8 cellular contexts compared by ENCODE assay signal in genomic region chr10:28302668-28303488, GRCh38. TPM values are rescaled to one million over a fixed set of nuclear protein-coding genes. Genes with fewer than 3 reads are reported as not detected.
DNase-seq lines count a peak whose midpoint lies in the region; ATAC-seq and TF ChIP-seq lines count a peak whose summit lies in the region.

MPP7 (minus strand) TSS chr10:28303064; CDS start chr10:28238604, 64,460 bp downstream.

- no peak for TF ChIP-seq POLR2A in IMR-90 (IDR thresholded peaks at IDR 0.05; ENCODE audit: low read depth, low read length)

- DNase-seq in DMS 273 (lab: John Stamatoyannopoulos, UW; ENCODE audit: unreplicated experiment) (peak; percentile 95), IMR-90 (peak; percentile 98), activated T-cell treated with anti-CD3 and anti-CD28 coated beads for 24 hours (ENCODE audit: low read depth) (peak; percentile 96), epidermal melanocyte (ENCODE audit: insufficient read length, low spot score) (peak; percentile 97), mesothelial cell of epicardium (ENCODE audit: low spot score in 2 of 2, unreplicated experiment in 2 of 2) (peak; percentile 91 to 97)
- DNase-seq in stimulated activated CD8-positive, alpha-beta memory T cell treated with anti-CD3 and anti-CD28 coated beads, Interleukin-15, amount 100 ng/mL, for 24 hours (ENCODE audit: low read depth), result peak; percentile 93

- H3K4ac ChIP-seq in IMR-90 (ENCODE audit: low read depth, low read length), result no peak within 1 kb of the TSS

- no peak within 1 kb of the TSS for H2BK15ac ChIP-seq in IMR-90 (ENCODE audit: low read depth, low read length)

- peak within 1 kb of the TSS; percentile 90 for H3K4me3 Mint-ChIP-seq in mesothelial cell of epicardium

- H3K9me3 ChIP-seq in IMR-90 (ENCODE audit: control insufficient read depth, insufficient read depth, low read length) (no peaks in the 10 kb centered on the region), OCI-LY3 (ENCODE audit: insufficient read depth, low read length) (no peaks in the 10 kb centered on the region)

- CTCF ChIA-PET in IMR-90 (lab: Yijun Ruan, JAX), result interaction anchor here (0.6 to 1.0 kb wide), 5 partner anchors 11 to 84 kb away, joined by 3 to 4 read pairs (median 3); no protein-coding TSS in a partner anchor

- H3K9me3 Mint-ChIP-seq in mesothelial cell of epicardium, result no peaks in the 10 kb centered on the region

- no TSS peak for BruUV-seq in IMR-90 (replicated peaks; lab: Mats Ljungman, UMichigan)

- H3K27ac ChIP-seq in IMR-90 (ENCODE audit: insufficient read depth, low read length) (no peak within 1 kb of the TSS), OCI-LY3 (ENCODE audit: low read length) (peak within 1 kb of the TSS; percentile 54)

- no peak within 1 kb of the TSS for H2BK20ac ChIP-seq in IMR-90 (ENCODE audit: low read depth, low read length)

- H3K4me1 ChIP-seq in IMR-90 (ENCODE audit: control insufficient read depth, insufficient read depth, low read length), result no peaks in the 10 kb centered on the region
- H3K4me1 ChIP-seq in OCI-LY3 (ENCODE audit: low read length), result peaks cover 20% of the 10 kb centered on the region

- H2AK9ac ChIP-seq in IMR-90 (replicated peaks; ENCODE audit: low read depth, low read length, poor library complexity), result peak within 1 kb of the TSS; percentile 68

- no peak within 1 kb of the TSS for H4K5ac ChIP-seq in IMR-90 (ENCODE audit: low read depth, low read length)

- 1% methylated on average over 46 of the region's 76 CpGs; no CpG with 5 or more reads in 1 of the 2 experiments for WGBS in IMR-90 (ENCODE audit: extremely low coverage in 2 of 2, insufficient read length in 1 of 2), 2 experiments

- dilution Hi-C loops in IMR-90 (cut with HindIII; ENCODE audit: low sequenced_read_pairs, unreplicated experiment), result no loop called here

- H3K14ac ChIP-seq in IMR-90 (replicated peaks; ENCODE audit: low read depth, low read length), result no peak within 1 kb of the TSS

- H2BK120ac ChIP-seq in IMR-90 (ENCODE audit: low read depth, low read length), result no peak within 1 kb of the TSS

- H3K36me3 Mint-ChIP-seq in mesothelial cell of epicardium, result no peaks in the 10 kb centered on the region

- in situ Hi-C loops in IMR-90 (cut with MboI; ENCODE audit: low sequenced_read_pairs), result no loop called here

- intact Hi-C loops in IMR-90 (cut with micrococcal nuclease), result loop anchor here (1.0 kb wide), 1 partner anchor 78 kb away; no protein-coding TSS in a partner anchor

- H3K9ac ChIP-seq in IMR-90 (ENCODE audit: low read depth, low read length) (peak within 1 kb of the TSS; percentile 30; the same call in 1 of the 2 replicates), OCI-LY3 (ENCODE audit: low read length) (peak within 1 kb of the TSS; percentile 67)

- H3K27me3 ChIP-seq in IMR-90 (ENCODE audit: control insufficient read depth, insufficient read depth, low read length) (peaks cover 36% of the 10 kb centered on the region), OCI-LY3 (ENCODE audit: low read depth, low read length) (peaks cover 45% of the 10 kb centered on the region)

- peaks cover 41% of the 10 kb centered on the region for H3K27me3 Mint-ChIP-seq in mesothelial cell of epicardium (ENCODE audit: low read depth)

- H3K18ac ChIP-seq in IMR-90 (ENCODE audit: low read depth, low read length), result no peak within 1 kb of the TSS

- POLR2A ChIA-PET in IMR-90 (lab: Charles Lee; ENCODE audit: unreplicated experiment), result interaction anchor here (0.7 kb wide), 1 partner anchor 643 kb away, joined by 3 read pairs; no protein-coding TSS in a partner anchor

- no peak within 1 kb of the TSS for H3K23ac ChIP-seq in IMR-90 (ENCODE audit: low read depth, low read length)

- H3K9me1 ChIP-seq in IMR-90 (ENCODE audit: insufficient read depth, low read length), result no peaks in the 10 kb centered on the region

- peak within 1 kb of the TSS; percentile 91 for H3K4me2 ChIP-seq in IMR-90 (ENCODE audit: low read depth, low read length)
- H3K4me2 ChIP-seq in OCI-LY3 (ENCODE audit: low read length), result peak within 1 kb of the TSS; percentile 76

- TF ChIP-seq RAD21 in IMR-90 (IDR thresholded peaks at IDR 0.05; ENCODE audit: low read length), result peak; percentile 22; the same call in 1 of the 2 replicates

- peak within 1 kb of the TSS in 1 of 2 experiments; percentile 36; a peak in 1 of 4 replicates for H4K8ac ChIP-seq in IMR-90 (ENCODE audit: low read depth in 2 of 2, low read length in 2 of 2)

- H4K20me1 ChIP-seq in IMR-90 (ENCODE audit: insufficient read depth, low read length), result no peaks in the 10 kb centered on the region
- H4K20me1 ChIP-seq in OCI-LY3 (ENCODE audit: insufficient read depth, low read length), result no peaks in the 10 kb centered on the region

- H2BK5ac ChIP-seq in IMR-90 (ENCODE audit: low read depth, low read length, poor library complexity, severe bottlenecking), result no peak within 1 kb of the TSS

- TF ChIP-seq CTCF in IMR-90 (conservative IDR thresholded peaks at IDR 0.05; ENCODE audit: low read depth, low read length) (peak; percentile 27), OCI-LY3 (IDR thresholded peaks at IDR 0.05; ENCODE audit: low read depth, low read length) (peak; percentile 31; the same call in 1 of the 2 replicates), mesothelial cell of epicardium (IDR thresholded peaks at IDR 0.05; ENCODE audit: unreplicated experiment) (no peak)

- H3K27ac Mint-ChIP-seq in mesothelial cell of epicardium, result peak within 1 kb of the TSS; percentile 95

- peak; percentile 100 for ATAC-seq in GM21576 (IDR thresholded peaks at IDR 0.05; ENCODE audit: unreplicated experiment)
- ATAC-seq in IMR-90 (ENCODE audit: low read depth), result peak; percentile 100

- H3K4me3 ChIP-seq in IMR-90 (ENCODE audit: insufficient read depth, low read depth, low read length) (peak within 1 kb of the TSS; percentile 64), OCI-LY3 (ENCODE audit: low read length) (peak within 1 kb of the TSS; percentile 89)

- no peaks in the 10 kb centered on the region for H3K79me2 ChIP-seq in OCI-LY3 (ENCODE audit: low read length)

- H3K56ac ChIP-seq in IMR-90 (ENCODE audit: extremely low read depth, insufficient read depth, low read length), result peak within 1 kb of the TSS; percentile 64

- H3K4me1 Mint-ChIP-seq in mesothelial cell of epicardium, result peaks cover 25% of the 10 kb centered on the region

- H2AFZ ChIP-seq in IMR-90 (replicated peaks; ENCODE audit: low read length, poor library complexity) (peak within 1 kb of the TSS; percentile 95), OCI-LY3 (ENCODE audit: low read depth, low read length) (peak within 1 kb of the TSS; percentile 43; the same call in 1 of the 2 replicates)

- H4K91ac ChIP-seq in IMR-90 (ENCODE audit: insufficient read depth, low read depth, low read length), result no peak within 1 kb of the TSS

- H3K36me3 ChIP-seq in IMR-90 (ENCODE audit: control insufficient read depth, insufficient read depth, low read length), result no peaks in the 10 kb centered on the region
- H3K36me3 ChIP-seq in OCI-LY3 (replicated peaks; ENCODE audit: low read depth, low read length), result no peaks in the 10 kb centered on the region

- no peaks in the 10 kb centered on the region for H3K79me1 ChIP-seq in IMR-90 (ENCODE audit: low read depth in 1 of 2, low read length in 2 of 2)

- no peak within 1 kb of the TSS for H2AK5ac ChIP-seq in IMR-90 (ENCODE audit: low read depth, low read length)

TF ChIP-seq in IMR-90, 13 proteins besides CTCF, POLR2A, EP300 and RAD21:
- TF ChIP-seq SMC3 (IDR thresholded peaks at IDR 0.05; ENCODE audit: low read depth, low read length) (0 out of 2 replicates have a peak, but pooled peaks have one; percentile 12), CEBPB (IDR thresholded peaks at IDR 0.05; ENCODE audit: low read depth, low read length) (no peak), MAZ (IDR thresholded peaks at IDR 0.05; ENCODE audit: borderline replicate concordance, low read depth, low read length) (peak; percentile 100), MXI1 (IDR thresholded peaks at IDR 0.05; ENCODE audit: borderline replicate concordance, low read depth, low read length) (peak; percentile 49; the same call in 1 of the 2 replicates), BHLHE40 (IDR thresholded peaks at IDR 0.05; ENCODE audit: low read depth, low read length) (peak; percentile 6; the same call in 1 of the 2 replicates), ELK1 (IDR thresholded peaks at IDR 0.05; ENCODE audit: borderline replicate concordance, low read depth, low read length) (no peak)
TF ChIP-seq in IMR-90: peak in this region for 4.

RNA-seq across cellular contexts. Expression of gene MPP7, which starts in this region (rescaled TPM):
- total RNA-seq in IMR-90 (2012; rRNA removed), result 1.4 TPM in 2 replicates
- polyA plus RNA-seq in IMR-90 (2012; rRNA removed), result 0.39 and 0.44 TPM in 2 replicates
- 0.16 and 0.27 TPM in 2 replicates for polyA plus RNA-seq in IMR-90 (2012; cell fraction: cytosol; rRNA removed)
- polyA plus RNA-seq in IMR-90 (2012; cell fraction: nucleus; rRNA removed; ENCODE audit: low replicate concordance), result 0.09 and 0.48 TPM in 2 replicates
- 10.6 to 12.6 TPM (median 12.4 TPM) in 3 replicates for total RNA-seq in mesothelial cell of epicardium
